Comparison of ENCODE assay signal across 8 cellular contexts in the genomic region with DNA sequence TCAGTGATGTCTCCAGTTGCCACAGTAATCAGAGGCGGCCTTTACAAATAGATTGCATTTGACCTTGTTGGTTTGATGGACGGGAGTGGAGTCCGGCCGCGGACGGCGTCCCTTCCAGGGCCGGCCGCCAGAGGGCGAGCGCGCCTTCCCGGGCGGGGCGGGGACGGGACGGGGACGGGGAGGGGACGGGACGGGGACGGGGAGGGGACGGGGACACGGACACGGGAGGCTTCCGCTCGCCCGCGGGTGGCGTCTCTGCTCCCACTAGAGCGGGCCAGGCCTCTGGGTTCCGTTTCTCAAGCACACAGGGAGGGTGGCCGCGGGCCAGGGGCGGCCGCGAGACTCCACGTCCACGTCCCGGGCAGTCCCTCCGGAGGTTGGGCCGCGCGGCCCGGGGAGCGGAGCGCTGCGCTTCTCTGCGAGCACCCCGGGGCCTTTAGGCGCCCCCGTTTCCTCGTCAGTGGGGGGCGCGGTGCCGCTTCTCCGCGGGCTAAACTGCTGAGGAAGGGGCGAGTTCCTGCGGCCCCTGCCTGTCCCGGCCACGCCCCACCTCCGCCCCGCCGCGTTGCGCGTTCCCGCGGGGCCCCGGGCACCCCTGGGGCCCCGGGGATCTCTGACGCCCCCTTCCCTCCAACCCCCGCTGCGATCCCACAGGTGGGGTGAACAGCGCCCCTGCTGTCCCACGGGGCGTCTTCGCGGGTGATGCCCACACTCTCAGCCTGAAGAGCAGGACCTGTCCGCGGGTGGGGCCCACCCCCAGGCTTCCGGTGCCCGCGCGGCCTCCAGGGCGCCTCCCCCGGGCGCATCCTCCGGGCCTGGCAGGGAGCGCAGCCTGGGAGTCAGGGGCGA.
DNase-seq lines count a peak whose midpoint lies in the region; ATAC-seq, FAIRE-seq and TF ChIP-seq lines count a peak whose summit lies in the region.

No MANE protein-coding gene starts in this region.

- POLR2A ChIA-PET in A549 (lab: Yijun Ruan, JAX), result no interaction called here
- POLR2A ChIA-PET in activated CD4-positive, alpha-beta memory T cell treated with anti-CD3 and anti-CD28 coated beads, Interleukin-2, amount 10 ng/mL, durations not matched to agents 7 days and 5 days (lab: Charles Lee), result interaction anchor here (1.0 to 3.8 kb wide), 4 partner anchors 23 to 85 kb away, joined by 3 to 21 read pairs (median 4); a partner anchor contains a TSS

- H3K36me3 ChIP-seq in HUES6 (ENCODE audit: control insufficient read depth, insufficient read depth, low read length), result no peaks in the 10 kb centered on the region
- H3K36me3 ChIP-seq in mesendoderm (ENCODE audit: control insufficient read depth, insufficient read depth, low read length), result no peaks in the 10 kb centered on the region

- TF ChIP-seq POLR2A in A549 (IDR thresholded peaks at IDR 0.05; ENCODE audit: low read length), result peak; percentile 35; the same call in 1 of the 2 replicates

- H3K27ac Mint-ChIP-seq in activated CD4-positive, alpha-beta memory T cell treated with anti-CD3 and anti-CD28 coated beads, Interleukin-2, amount 10 ng/mL, durations not matched to agents 7 days and 5 days, result peak overlapping the region; percentile 47

- no peaks in the 10 kb centered on the region for H3K79me2 ChIP-seq in mesendoderm (ENCODE audit: control insufficient read depth, insufficient read depth, low read length)

- TF ChIP-seq RAD21 in A549 (conservative IDR thresholded peaks at IDR 0.05 in 1 of 2, IDR thresholded peaks at IDR 0.05 in 1 of 2), result peak in 1 of 2 experiments; percentile 45; a peak in 2 of 5 replicates

- no peak overlapping the region for H2BK15ac ChIP-seq in mesendoderm (replicated peaks; ENCODE audit: low read depth)

- peak; percentile 56 for TF ChIP-seq CTCF in A549 (IDR thresholded peaks at IDR 0.05)

- peak overlapping the region; percentile 70 for H3K4me3 Mint-ChIP-seq in activated CD4-positive, alpha-beta memory T cell treated with anti-CD3 and anti-CD28 coated beads, Interleukin-2, amount 10 ng/mL, durations not matched to agents 7 days and 5 days

- no peak overlapping the region for H2AK5ac ChIP-seq in mesendoderm (ENCODE audit: low read length)

- peaks cover 20% of the 10 kb centered on the region for H3K4me1 Mint-ChIP-seq in activated CD4-positive, alpha-beta memory T cell treated with anti-CD3 and anti-CD28 coated beads, Interleukin-2, amount 10 ng/mL, durations not matched to agents 7 days and 5 days

- H3K9me3 ChIP-seq in A549, result no peaks in the 10 kb centered on the region
- no peaks in the 10 kb centered on the region for H3K9me3 ChIP-seq in HUES6 (ENCODE audit: control insufficient read depth, insufficient read depth, low read depth, low read length)

- H3K27me3 ChIP-seq in HUES6 (ENCODE audit: control insufficient read depth, insufficient read depth, low read length) (peaks cover 25% of the 10 kb centered on the region), mesendoderm (ENCODE audit: insufficient read depth, low read length, poor library complexity) (no peaks in the 10 kb centered on the region)

- H3K9me3 Mint-ChIP-seq in activated CD4-positive, alpha-beta memory T cell treated with anti-CD3 and anti-CD28 coated beads, Interleukin-2, amount 10 ng/mL, durations not matched to agents 7 days and 5 days, result no peaks in the 10 kb centered on the region

- H3K27ac ChIP-seq in A549, result peak overlapping the region; percentile 93 to 95
- H3K27ac ChIP-seq in HUES6 (ENCODE audit: low read depth, low read length), result no peak overlapping the region
- no peak overlapping the region for H3K27ac ChIP-seq in mesendoderm (ENCODE audit: low read depth, low read length)

- no peak overlapping the region for H3K4ac ChIP-seq in mesendoderm (ENCODE audit: low read depth, low read length)

- TF ChIP-seq EP300 in A549 (IDR thresholded peaks at IDR 0.05), result no peak

- peak overlapping the region; percentile 91 for H3K4me3 ChIP-seq in A549
- peak overlapping the region; percentile 83 for H3K4me3 ChIP-seq in HUES6 (ENCODE audit: low read depth, low read length)
- peak overlapping the region; percentile 62 for H3K4me3 ChIP-seq in mesendoderm (ENCODE audit: low read length)

- H3K9ac ChIP-seq in HUES6 (ENCODE audit: low read length) (peak overlapping the region; percentile 29), mesendoderm (ENCODE audit: low read length) (peak overlapping the region; percentile 64)

- FAIRE-seq in A549 (lab: Jason Lieb, UNC), result no peak

- H3K56ac ChIP-seq in mesendoderm (ENCODE audit: low read length), result peak overlapping the region; percentile 76

- H3K27me3 Mint-ChIP-seq in activated CD4-positive, alpha-beta memory T cell treated with anti-CD3 and anti-CD28 coated beads, Interleukin-2, amount 10 ng/mL, durations not matched to agents 7 days and 5 days, result peaks cover 2% of the 10 kb centered on the region

- WGBS in A549 (ENCODE audit: missing lambda C conversion rate), result 3% methylated on average over 5 of the region's 91 CpGs
- no CpG with 5 or more reads among the region's 91 CpGs for WGBS in mesendoderm (ENCODE audit: extremely low coverage, insufficient coverage, low lambda C conversion rate)

- H3K4me2 ChIP-seq in A549 (peak overlapping the region; percentile 83), mesendoderm (ENCODE audit: low read length) (peak overlapping the region; percentile 77)

- CTCF ChIA-PET in A549 (lab: Yijun Ruan, JAX), result interaction anchor here (0.6 to 3.2 kb wide), 26 partner anchors 9 to 1761 kb away, joined by 3 to 18 read pairs (median 4); no protein-coding TSS in a partner anchor
- CTCF ChIA-PET in activated CD4-positive, alpha-beta memory T cell treated with anti-CD3 and anti-CD28 coated beads, Interleukin-2, amount 10 ng/mL, durations not matched to agents 7 days and 5 days (lab: Charles Lee), result interaction anchor here (1.0 to 7.2 kb wide), 6 partner anchors 18 to 53 kb away, joined by 3 to 205 read pairs (median 6); no protein-coding TSS in a partner anchor

- ATAC-seq in A549 (peak; percentile 77 to 88), GM18909 (IDR thresholded peaks at IDR 0.05; ENCODE audit: poor library complexity, unreplicated experiment) (peak; percentile 49)

- H4K5ac ChIP-seq in mesendoderm (ENCODE audit: low read length), result no peak overlapping the region

- H2BK120ac ChIP-seq in mesendoderm (ENCODE audit: low read depth, low read length), result no peak overlapping the region

- DNase-seq in A549 (ENCODE audit: low read depth in 1 of 2, low spot score in 1 of 2), result peak; percentile 67 to 87
- DNase-seq in activated CD4-positive, alpha-beta memory T cell treated with anti-CD3 and anti-CD28 coated beads, Interleukin-2, amount 10 ng/mL, durations not matched to agents 7 days and 5 days, result peak; percentile 81
- DNase-seq in effector CD8-positive, alpha-beta T cell (lab: John Stamatoyannopoulos, UW), result peak; percentile 62
- DNase-seq in mesendoderm, result peak; percentile 55
- DNase-seq in stimulated activated CD8-positive, alpha-beta memory T cell treated with anti-CD3 and anti-CD28 coated beads, Interleukin-15, amount 100 ng/mL, for 4 hours (ENCODE audit: low read depth in 2 of 2), result peak; percentile 39 to 56
- no peak for DNase-seq in NCI-H2107 treated with DMSO at 0.1 percent for 48 hours (lab: John Stamatoyannopoulos, UW; ENCODE audit: unreplicated experiment)

- H3K18ac ChIP-seq in mesendoderm (ENCODE audit: low read length), result peak overlapping the region; percentile 75

- H4K8ac ChIP-seq in mesendoderm (ENCODE audit: low read depth, low read length), result no peak overlapping the region

- no peak overlapping the region for H3K23ac ChIP-seq in mesendoderm (ENCODE audit: low read length)

- no peaks in the 10 kb centered on the region for H3K36me3 Mint-ChIP-seq in activated CD4-positive, alpha-beta memory T cell treated with anti-CD3 and anti-CD28 coated beads, Interleukin-2, amount 10 ng/mL, durations not matched to agents 7 days and 5 days (ENCODE audit: low read depth)

- no peaks in the 10 kb centered on the region for H3K79me1 ChIP-seq in mesendoderm (ENCODE audit: low read length)

- H2BK5ac ChIP-seq in mesendoderm (ENCODE audit: low read length), result no peak overlapping the region

- H3K4me1 ChIP-seq in A549 (no peaks in the 10 kb centered on the region), HUES6 (ENCODE audit: control insufficient read depth, insufficient read depth, low read length) (no peaks in the 10 kb centered on the region), mesendoderm (ENCODE audit: control insufficient read depth, low read depth, low read length) (no peaks in the 10 kb centered on the region)

TF ChIP-seq in A549, 52 proteins besides CTCF, POLR2A, EP300 and RAD21:
- peak in 1 of 2 experiments; percentile 70; a peak in 2 of 5 replicates for TF ChIP-seq JUN (IDR thresholded peaks at IDR 0.05)
- TF ChIP-seq EHMT2 (IDR thresholded peaks at IDR 0.05; ENCODE audit: low read depth), result no peak
- TF ChIP-seq, protein P1, sequence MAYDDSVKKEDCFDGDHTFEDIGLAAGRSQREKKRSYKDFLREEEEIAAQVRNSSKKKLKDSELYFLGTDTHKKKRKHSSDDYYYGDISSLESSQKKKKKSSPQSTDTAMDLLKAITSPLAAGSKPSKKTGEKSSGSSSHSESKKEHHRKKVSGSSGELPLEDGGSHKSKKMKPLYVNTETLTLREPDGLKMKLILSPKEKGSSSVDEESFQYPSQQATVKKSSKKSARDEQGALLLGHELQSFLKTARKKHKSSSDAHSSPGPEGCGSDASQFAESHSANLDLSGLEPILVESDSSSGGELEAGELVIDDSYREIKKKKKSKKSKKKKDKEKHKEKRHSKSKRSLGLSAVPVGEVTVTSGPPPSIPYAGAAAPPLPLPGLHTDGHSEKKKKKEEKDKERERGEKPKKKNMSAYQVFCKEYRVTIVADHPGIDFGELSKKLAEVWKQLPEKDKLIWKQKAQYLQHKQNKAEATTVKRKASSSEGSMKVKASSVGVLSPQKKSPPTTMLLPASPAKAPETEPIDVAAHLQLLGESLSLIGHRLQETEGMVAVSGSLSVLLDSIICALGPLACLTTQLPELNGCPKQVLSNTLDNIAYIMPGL (CRISPR knock-in tag; IDR thresholded peaks at IDR 0.05; ENCODE audit: borderline replicate concordance), result no peak
- TF ChIP-seq PHF8 (IDR thresholded peaks at IDR 0.05; ENCODE audit: borderline replicate concordance, low read depth), result peak; percentile 81
- TF ChIP-seq, protein P2, sequence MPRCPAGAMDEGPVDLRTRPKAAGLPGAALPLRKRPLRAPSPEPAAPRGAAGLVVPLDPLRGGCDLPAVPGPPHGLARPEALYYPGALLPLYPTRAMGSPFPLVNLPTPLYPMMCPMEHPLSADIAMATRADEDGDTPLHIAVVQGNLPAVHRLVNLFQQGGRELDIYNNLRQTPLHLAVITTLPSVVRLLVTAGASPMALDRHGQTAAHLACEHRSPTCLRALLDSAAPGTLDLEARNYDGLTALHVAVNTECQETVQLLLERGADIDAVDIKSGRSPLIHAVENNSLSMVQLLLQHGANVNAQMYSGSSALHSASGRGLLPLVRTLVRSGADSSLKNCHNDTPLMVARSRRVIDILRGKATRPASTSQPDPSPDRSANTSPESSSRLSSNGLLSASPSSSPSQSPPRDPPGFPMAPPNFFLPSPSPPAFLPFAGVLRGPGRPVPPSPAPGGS (IDR thresholded peaks at IDR 0.05), result 0 out of 3 replicates have a peak, but pooled peaks have one; percentile 26
- TF ChIP-seq SMC3 (IDR thresholded peaks at IDR 0.05), result peak; percentile 62

Comparison
In these comparisons a context has a peak if more than half of its experiments do, and no peak if none do; other contexts are left out.
1. H3K27ac ChIP-seq: peak in A549 (2 of 2); none in HUES6 (single experiment) and mesendoderm (single experiment).
2. Peak in every context shown above with its lines, with median percentiles within 50 percentile points of each other: H3K4me3 ChIP-seq.